Comparison of ENCODE assay signal across 1 cellular context in the genomic region with DNA sequence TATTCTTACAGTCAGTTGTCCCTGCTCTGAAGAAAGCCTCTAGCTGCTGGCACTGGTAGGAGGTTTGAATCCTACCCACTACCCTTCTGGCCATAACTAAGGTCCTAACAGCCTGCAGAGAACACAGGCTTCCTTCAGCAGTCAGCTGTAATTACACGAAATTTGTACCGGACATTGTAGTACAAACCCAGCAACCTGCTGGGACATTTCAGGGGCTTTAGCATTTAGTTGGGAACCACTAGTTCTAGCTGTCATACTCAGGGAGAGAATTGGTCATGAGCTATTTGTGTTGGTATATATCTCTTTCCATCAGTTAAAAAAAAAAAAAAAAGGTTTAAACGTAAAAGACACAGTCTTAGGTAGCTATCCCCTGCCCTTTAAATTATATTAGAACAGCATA.
TF ChIP-seq lines count a peak whose summit lies in the region.

No MANE protein-coding gene starts in this region.

TF ChIP-seq in H1, 55 proteins besides CTCF, POLR2A, EP300 and RAD21:
- TF ChIP-seq PHF8 (conservative IDR thresholded peaks at IDR 0.05; ENCODE audit: low read depth, low read length) (no peak), MAFK (IDR thresholded peaks at IDR 0.05; ENCODE audit: low read depth, low read length) (no peak), SP4 (IDR thresholded peaks at IDR 0.05; ENCODE audit: low read length) (no peak), CBX8 (IDR thresholded peaks at IDR 0.05; ENCODE audit: borderline replicate concordance, low read depth, low read length) (no peak), SAP30 (IDR thresholded peaks at IDR 0.05; ENCODE audit: insufficient read depth, insufficient replicate concordance, low read length) (no peak), FOSL1 (IDR thresholded peaks at IDR 0.05; ENCODE audit: insufficient read depth, low read depth, low read length) (no peak), BCL11A (IDR thresholded peaks at IDR 0.05; ENCODE audit: low read depth in 2 of 2, low read length in 2 of 2) (no peak), HDAC6 (IDR thresholded peaks at IDR 0.05; ENCODE audit: low read depth, low read length) (no peak), RXRA (IDR thresholded peaks at IDR 0.05; ENCODE audit: insufficient read depth, low read depth, low read length) (no peak), ASH2L (IDR thresholded peaks at IDR 0.05; ENCODE audit: low read length) (no peak), SP1 (IDR thresholded peaks at IDR 0.05; ENCODE audit: low read depth, low read length) (no peak), POLR2AphosphoS5 (IDR thresholded peaks at IDR 0.05; ENCODE audit: low read depth, low read length) (no peak), CHD1 (IDR thresholded peaks at IDR 0.05; ENCODE audit: low read depth, low read length) (no peak)
- TF ChIP-seq, protein P1, sequence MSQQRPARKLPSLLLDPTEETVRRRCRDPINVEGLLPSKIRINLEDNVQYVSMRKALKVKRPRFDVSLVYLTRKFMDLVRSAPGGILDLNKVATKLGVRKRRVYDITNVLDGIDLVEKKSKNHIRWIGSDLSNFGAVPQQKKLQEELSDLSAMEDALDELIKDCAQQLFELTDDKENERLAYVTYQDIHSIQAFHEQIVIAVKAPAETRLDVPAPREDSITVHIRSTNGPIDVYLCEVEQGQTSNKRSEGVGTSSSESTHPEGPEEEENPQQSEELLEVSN (IDR thresholded peaks at IDR 0.05), result no peak
